In the genomic region with DNA sequence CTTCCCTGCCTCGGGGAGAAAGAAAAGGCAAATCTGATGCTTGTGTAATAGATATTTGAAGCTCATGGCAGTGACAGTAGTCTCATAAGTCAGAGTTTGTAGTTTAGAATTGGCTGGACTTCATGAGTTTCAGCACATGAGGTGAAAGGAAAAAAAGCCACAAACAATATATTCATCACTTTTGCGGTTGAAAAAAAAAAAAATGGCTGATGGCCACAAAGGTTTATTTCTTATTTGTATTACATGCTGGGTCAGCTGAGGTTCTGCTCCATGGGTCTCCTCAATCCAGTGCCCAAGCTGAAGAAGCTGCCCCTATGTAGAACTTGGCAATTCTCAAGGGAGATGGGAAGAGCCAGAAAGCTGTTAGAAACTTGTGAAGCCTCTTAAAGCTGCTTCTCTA, we compare ENCODE assay signal across 1 cellular context.
TF ChIP-seq lines count a peak whose summit lies in the region.

No MANE protein-coding gene starts in this region.

TF ChIP-seq in GM23338, 12 proteins besides CTCF, POLR2A, EP300 and RAD21:
- TF ChIP-seq JUNB (IDR thresholded peaks at IDR 0.05; ENCODE audit: unreplicated experiment) (no peak), NANOG (IDR thresholded peaks at IDR 0.05; ENCODE audit: borderline replicate concordance) (no peak), ZNF331 (CRISPR knock-in tag; IDR thresholded peaks at IDR 0.05; ENCODE audit: low read depth) (no peak), STAT1 (IDR thresholded peaks at IDR 0.05; ENCODE audit: unreplicated experiment) (no peak), CREB1 (CRISPR knock-in tag; IDR thresholded peaks at IDR 0.05; ENCODE audit: low read depth) (no peak), EZH2 (IDR thresholded peaks at IDR 0.05; ENCODE audit: low read depth, unreplicated experiment) (no peak), POLR2AphosphoS5 (IDR thresholded peaks at IDR 0.05; ENCODE audit: low read depth) (no peak), ZNF114 (CRISPR knock-in tag; IDR thresholded peaks at IDR 0.05) (no peak), EZH2phosphoT487 (IDR thresholded peaks at IDR 0.05; ENCODE audit: unreplicated experiment) (no peak)
- TF ChIP-seq, protein P1, sequence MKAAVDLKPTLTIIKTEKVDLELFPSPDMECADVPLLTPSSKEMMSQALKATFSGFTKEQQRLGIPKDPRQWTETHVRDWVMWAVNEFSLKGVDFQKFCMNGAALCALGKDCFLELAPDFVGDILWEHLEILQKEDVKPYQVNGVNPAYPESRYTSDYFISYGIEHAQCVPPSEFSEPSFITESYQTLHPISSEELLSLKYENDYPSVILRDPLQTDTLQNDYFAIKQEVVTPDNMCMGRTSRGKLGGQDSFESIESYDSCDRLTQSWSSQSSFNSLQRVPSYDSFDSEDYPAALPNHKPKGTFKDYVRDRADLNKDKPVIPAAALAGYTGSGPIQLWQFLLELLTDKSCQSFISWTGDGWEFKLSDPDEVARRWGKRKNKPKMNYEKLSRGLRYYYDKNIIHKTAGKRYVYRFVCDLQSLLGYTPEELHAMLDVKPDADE (IDR thresholded peaks at IDR 0.05): no peak
- TF ChIP-seq, protein P2, sequence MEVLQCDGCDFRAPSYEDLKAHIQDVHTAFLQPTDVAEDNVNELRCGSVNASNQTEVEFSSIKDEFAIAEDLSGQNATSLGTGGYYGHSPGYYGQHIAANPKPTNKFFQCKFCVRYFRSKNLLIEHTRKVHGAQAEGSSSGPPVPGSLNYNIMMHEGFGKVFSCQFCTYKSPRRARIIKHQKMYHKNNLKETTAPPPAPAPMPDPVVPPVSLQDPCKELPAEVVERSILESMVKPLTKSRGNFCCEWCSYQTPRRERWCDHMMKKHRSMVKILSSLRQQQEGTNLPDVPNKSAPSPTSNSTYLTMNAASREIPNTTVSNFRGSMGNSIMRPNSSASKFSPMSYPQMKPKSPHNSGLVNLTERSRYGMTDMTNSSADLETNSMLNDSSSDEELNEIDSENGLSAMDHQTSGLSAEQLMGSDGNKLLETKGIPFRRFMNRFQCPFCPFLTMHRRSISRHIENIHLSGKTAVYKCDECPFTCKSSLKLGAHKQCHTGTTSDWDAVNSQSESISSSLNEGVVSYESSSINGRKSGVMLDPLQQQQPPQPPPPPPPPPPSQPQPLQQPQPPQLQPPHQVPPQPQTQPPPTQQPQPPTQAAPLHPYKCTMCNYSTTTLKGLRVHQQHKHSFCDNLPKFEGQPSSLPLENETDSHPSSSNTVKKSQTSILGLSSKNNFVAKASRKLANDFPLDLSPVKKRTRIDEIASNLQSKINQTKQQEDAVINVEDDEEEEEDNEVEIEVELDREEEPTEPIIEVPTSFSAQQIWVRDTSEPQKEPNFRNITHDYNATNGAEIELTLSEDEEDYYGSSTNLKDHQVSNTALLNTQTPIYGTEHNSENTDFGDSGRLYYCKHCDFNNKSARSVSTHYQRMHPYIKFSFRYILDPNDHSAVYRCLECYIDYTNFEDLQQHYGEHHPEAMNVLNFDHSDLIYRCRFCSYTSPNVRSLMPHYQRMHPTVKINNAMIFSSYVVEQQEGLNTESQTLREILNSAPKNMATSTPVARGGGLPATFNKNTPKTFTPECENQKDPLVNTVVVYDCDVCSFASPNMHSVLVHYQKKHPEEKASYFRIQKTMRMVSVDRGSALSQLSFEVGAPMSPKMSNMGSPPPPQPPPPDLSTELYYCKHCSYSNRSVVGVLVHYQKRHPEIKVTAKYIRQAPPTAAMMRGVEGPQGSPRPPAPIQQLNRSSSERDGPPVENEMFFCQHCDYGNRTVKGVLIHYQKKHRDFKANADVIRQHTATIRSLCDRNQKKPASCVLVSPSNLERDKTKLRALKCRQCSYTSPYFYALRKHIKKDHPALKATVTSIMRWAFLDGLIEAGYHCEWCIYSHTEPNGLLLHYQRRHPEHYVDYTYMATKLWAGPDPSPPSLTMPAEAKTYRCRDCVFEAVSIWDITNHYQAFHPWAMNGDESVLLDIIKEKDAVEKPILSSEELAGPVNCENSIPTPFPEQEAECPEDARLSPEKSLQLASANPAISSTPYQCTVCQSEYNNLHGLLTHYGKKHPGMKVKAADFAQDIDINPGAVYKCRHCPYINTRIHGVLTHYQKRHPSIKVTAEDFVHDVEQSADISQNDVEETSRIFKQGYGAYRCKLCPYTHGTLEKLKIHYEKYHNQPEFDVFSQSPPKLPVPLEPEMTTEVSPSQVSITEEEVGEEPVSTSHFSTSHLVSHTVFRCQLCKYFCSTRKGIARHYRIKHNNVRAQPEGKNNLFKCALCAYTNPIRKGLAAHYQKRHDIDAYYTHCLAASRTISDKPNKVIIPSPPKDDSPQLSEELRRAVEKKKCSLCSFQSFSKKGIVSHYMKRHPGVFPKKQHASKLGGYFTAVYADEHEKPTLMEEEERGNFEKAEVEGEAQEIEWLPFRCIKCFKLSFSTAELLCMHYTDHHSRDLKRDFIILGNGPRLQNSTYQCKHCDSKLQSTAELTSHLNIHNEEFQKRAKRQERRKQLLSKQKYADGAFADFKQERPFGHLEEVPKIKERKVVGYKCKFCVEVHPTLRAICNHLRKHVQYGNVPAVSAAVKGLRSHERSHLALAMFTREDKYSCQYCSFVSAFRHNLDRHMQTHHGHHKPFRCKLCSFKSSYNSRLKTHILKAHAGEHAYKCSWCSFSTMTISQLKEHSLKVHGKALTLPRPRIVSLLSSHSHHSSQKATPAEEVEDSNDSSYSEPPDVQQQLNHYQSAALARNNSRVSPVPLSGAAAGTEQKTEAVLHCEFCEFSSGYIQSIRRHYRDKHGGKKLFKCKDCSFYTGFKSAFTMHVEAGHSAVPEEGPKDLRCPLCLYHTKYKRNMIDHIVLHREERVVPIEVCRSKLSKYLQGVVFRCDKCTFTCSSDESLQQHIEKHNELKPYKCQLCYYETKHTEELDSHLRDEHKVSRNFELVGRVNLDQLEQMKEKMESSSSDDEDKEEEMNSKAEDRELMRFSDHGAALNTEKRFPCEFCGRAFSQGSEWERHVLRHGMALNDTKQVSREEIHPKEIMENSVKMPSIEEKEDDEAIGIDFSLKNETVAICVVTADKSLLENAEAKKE (CRISPR knock-in tag; IDR thresholded peaks at IDR 0.05): no peak
- TF ChIP-seq, protein P3, sequence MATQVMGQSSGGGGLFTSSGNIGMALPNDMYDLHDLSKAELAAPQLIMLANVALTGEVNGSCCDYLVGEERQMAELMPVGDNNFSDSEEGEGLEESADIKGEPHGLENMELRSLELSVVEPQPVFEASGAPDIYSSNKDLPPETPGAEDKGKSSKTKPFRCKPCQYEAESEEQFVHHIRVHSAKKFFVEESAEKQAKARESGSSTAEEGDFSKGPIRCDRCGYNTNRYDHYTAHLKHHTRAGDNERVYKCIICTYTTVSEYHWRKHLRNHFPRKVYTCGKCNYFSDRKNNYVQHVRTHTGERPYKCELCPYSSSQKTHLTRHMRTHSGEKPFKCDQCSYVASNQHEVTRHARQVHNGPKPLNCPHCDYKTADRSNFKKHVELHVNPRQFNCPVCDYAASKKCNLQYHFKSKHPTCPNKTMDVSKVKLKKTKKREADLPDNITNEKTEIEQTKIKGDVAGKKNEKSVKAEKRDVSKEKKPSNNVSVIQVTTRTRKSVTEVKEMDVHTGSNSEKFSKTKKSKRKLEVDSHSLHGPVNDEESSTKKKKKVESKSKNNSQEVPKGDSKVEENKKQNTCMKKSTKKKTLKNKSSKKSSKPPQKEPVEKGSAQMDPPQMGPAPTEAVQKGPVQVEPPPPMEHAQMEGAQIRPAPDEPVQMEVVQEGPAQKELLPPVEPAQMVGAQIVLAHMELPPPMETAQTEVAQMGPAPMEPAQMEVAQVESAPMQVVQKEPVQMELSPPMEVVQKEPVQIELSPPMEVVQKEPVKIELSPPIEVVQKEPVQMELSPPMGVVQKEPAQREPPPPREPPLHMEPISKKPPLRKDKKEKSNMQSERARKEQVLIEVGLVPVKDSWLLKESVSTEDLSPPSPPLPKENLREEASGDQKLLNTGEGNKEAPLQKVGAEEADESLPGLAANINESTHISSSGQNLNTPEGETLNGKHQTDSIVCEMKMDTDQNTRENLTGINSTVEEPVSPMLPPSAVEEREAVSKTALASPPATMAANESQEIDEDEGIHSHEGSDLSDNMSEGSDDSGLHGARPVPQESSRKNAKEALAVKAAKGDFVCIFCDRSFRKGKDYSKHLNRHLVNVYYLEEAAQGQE (IDR thresholded peaks at IDR 0.05; ENCODE audit: unreplicated experiment): no peak
